ENCODE assay signal across 22 cellular contexts in genomic region chr1:192824511-192824910, GRCh38.
"Had no signal": no experiment of that assay in that cellular context is flagged by ENCODE, and none has a peak within 500 bp of the region (broad histone marks: within the 10 kb centered on the region; RNA-seq: fewer than 3 reads in every experiment).

No MANE protein-coding gene starts in this region.

- H3K27ac ChIP-seq: esophagus squamous epithelium, hepatocyte, neutrophil, ovary, right atrium auricular region, sigmoid colon, skin epidermis, stomach, transverse colon had no signal

- H3K27me3 ChIP-seq: esophagus squamous epithelium, hepatocyte, neutrophil, ovary, right atrium auricular region, sigmoid colon, stomach, transverse colon had no signal

- H3K9me3 ChIP-seq: esophagus squamous epithelium, mucosa of descending colon, neutrophil, ovary, right atrium auricular region, sigmoid colon, stomach, thoracic aorta, transverse colon had no signal

- ATAC-seq: effector memory CD8-positive, alpha-beta T cell; left colon; left ventricle myocardium superior; mucosa of descending colon; naive thymus-derived CD8-positive, alpha-beta T cell had no signal

- H3K4me1 ChIP-seq: esophagus squamous epithelium, right atrium auricular region, stomach, transverse colon had no signal

- H3K36me3 ChIP-seq: esophagus squamous epithelium, neutrophil, ovary, right atrium auricular region, sigmoid colon, stomach, thoracic aorta, transverse colon had no signal

- DNase-seq: effector memory CD8-positive, alpha-beta T cell; esophagus squamous epithelium; foreskin melanocyte; head of caudate nucleus; left colon; left ventricle myocardium superior; mesenchymal stem cell; mucosa of descending colon; naive thymus-derived CD8-positive, alpha-beta T cell; ovary; sigmoid colon; stimulated activated CD4-positive, alpha-beta T cell treated with anti-CD3 and anti-CD28 coated beads, Interleukin-12 subunit alpha, Interleukin-12 subunit beta, amount 100 ng/mL, for 4 hours; stimulated activated naive CD4-positive, alpha-beta T cell; stomach; substantia nigra; transverse colon had no signal

- H3K4me3 ChIP-seq: esophagus squamous epithelium, hepatocyte, lung, mucosa of descending colon, ovary, right atrium auricular region, sigmoid colon, skin epidermis, stomach, thoracic aorta, transverse colon had no signal
